15 cellular contexts compared by ENCODE assay signal in the genomic region with DNA sequence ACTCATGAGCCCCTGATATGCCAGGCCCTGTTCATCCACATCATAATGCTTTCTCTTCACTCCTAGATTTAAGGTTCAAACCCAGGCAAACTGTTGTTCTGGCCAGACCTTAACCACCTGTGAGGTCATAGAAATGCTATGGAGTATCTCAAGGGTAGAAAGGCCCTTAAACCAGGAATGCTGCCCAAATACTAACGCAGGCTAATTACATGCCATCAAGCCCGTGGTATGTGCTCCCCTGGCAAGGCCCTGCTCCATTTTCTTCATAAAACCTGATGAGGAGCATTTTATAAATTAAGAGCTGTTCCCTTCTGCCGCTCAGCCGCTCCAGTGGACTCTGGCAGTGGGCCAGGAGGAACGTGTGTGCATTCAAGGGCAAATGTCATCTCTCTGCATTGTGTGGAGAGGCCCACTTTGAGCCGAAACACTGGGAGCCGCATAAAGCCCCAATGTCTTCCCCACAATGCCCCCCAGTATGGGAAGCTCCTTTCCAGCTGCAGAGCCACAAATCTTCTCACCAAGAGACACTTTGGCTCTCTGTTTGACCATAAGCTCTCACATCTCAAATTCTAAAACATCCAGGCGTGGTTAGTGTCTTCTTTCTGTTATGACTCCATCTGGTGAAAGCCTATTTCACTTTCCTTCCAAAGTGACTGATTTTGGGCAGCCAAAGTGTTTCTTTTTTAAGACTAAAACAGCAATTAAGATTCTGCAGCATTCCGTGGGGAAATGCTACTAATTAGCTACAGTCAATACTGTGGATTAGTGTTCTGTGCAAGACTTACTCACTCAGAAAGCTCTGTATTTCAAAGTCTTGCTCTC.
A peak's percentile ranks its signal among the peaks of the same experiment; 100 is the strongest.
DNase-seq lines count a peak whose midpoint lies in the region; ATAC-seq, FAIRE-seq and TF ChIP-seq lines count a peak whose summit lies in the region.
"Had no signal": no experiment of that assay in that cellular context is flagged by ENCODE, and none has a peak within 500 bp of the region (broad histone marks: within the 10 kb centered on the region; RNA-seq: fewer than 3 reads in every experiment).

No MANE protein-coding gene starts in this region.

- FAIRE-seq in A549 (lab: Jason Lieb, UNC) = no peak
- FAIRE-seq in D721Med (lab: Jason Lieb, UNC) = no peak
- FAIRE-seq: G401.6 had no signal

- 78% methylated on average over 9 of the region's 9 CpGs for WGBS in A549 (ENCODE audit: missing lambda C conversion rate)

- H3K4me1 ChIP-seq in A549 (peaks cover 41% of the 10 kb centered on the region), fibroblast of lung (ENCODE audit: control insufficient read depth, extremely low read depth, insufficient read depth, low read length) (peaks cover 4% of the 10 kb centered on the region)

- DNase-seq in A549 (ENCODE audit: low read depth in 1 of 2, low spot score in 1 of 2) = no peak
- DNase-seq in NCI-H2171 treated with DMSO at 0.1 percent for 48 hours (lab: John Stamatoyannopoulos, UW) = peak; percentile 36
- DNase-seq in fibroblast of lung (ENCODE audit: low read depth in 2 of 2) = peak; percentile 21 to 57
- no peak for DNase-seq in D721Med (ENCODE audit: insufficient read length, low spot score)
- DNase-seq in MV-4-11 (lab: John Stamatoyannopoulos, UW) = no peak
- no peak for DNase-seq in SKM-1 treated with dmso at 0.1 percent for 144 hours (lab: John Stamatoyannopoulos, UW; ENCODE audit: unreplicated experiment)
- no peak for DNase-seq in activated CD8-positive, alpha-beta memory T cell treated with anti-CD3 and anti-CD28 coated beads for 24 hours
- DNase-seq: activated T-cell treated with anti-CD3 and anti-CD28 coated beads, Interleukin-2, amount 50 U/mL, for 1 hour; immature natural killer cell; NCI-H2081 treated with DMSO at 0.1 percent for 48 hours; stimulated activated CD4-positive, alpha-beta T cell treated with anti-CD3 and anti-CD28 coated beads, Interleukin-4, amount 100 ng/mL, for 4 hours had no signal

- TF ChIP-seq CTCF in A549 (IDR thresholded peaks at IDR 0.05) (no peak), fibroblast of lung (conservative IDR thresholded peaks at IDR 0.05 in 1 of 2, IDR thresholded peaks at IDR 0.05 in 1 of 2; ENCODE audit: low read depth in 1 of 2, low read length in 2 of 2) (no peak), nephron (IDR thresholded peaks at IDR 0.05; ENCODE audit: unreplicated experiment in 3 of 3) (no peak), D721Med (IDR thresholded peaks at IDR 0.05; ENCODE audit: insufficient read depth, missing control alignments) (no peak)

- H2AFZ ChIP-seq in fibroblast of lung (ENCODE audit: low read length) = no peak overlapping the region

- H4K20me1 ChIP-seq in fibroblast of lung (ENCODE audit: control insufficient read depth, extremely low read depth, insufficient read depth, low read length) = no peaks in the 10 kb centered on the region

- no peak overlapping the region for H3K9ac ChIP-seq in fibroblast of lung (ENCODE audit: insufficient read depth, low read length)

- no peak for TF ChIP-seq EP300 in A549 (IDR thresholded peaks at IDR 0.05)

- H3K79me2 ChIP-seq in fibroblast of lung (ENCODE audit: control insufficient read depth, insufficient read depth, low read length) = no peaks in the 10 kb centered on the region

- H3K9me3 Mint-ChIP-seq in nephron = peaks cover 13% of the 10 kb centered on the region

- POLR2A ChIA-PET in A549 (lab: Yijun Ruan, JAX) = no interaction called here

- H3K4me1 Mint-ChIP-seq in nephron = peaks cover 41% of the 10 kb centered on the region
- H3K4me1 Mint-ChIP-seq: B cell, immature natural killer cell had no signal

- peaks cover 6% of the 10 kb centered on the region for H3K27me3 Mint-ChIP-seq in nephron (ENCODE audit: low read depth)

- no peaks in the 10 kb centered on the region for H3K27me3 ChIP-seq in fibroblast of lung (ENCODE audit: control insufficient read depth, insufficient read depth, low read length)

- no peak for TF ChIP-seq RAD21 in A549 (conservative IDR thresholded peaks at IDR 0.05 in 1 of 2, IDR thresholded peaks at IDR 0.05 in 1 of 2)

- no peak overlapping the region for H3K4me3 ChIP-seq in A549
- H3K4me3 ChIP-seq in fibroblast of lung (replicated peaks in 1 of 4; ENCODE audit: control extremely low read depth in 1 of 4, insufficient read depth in 1 of 4, low read depth in 3 of 4, low read length in 4 of 4) = no peak overlapping the region

- peak in 1 of 2 experiments; percentile 26; a peak in 3 of 6 replicates for ATAC-seq in A549
- ATAC-seq: Panc1 had no signal

- TF ChIP-seq POLR2A in A549 (IDR thresholded peaks at IDR 0.05; ENCODE audit: low read length) = no peak

- peak overlapping the region; percentile 20 to 69 (median 56) for H3K27ac Mint-ChIP-seq in nephron
- H3K27ac Mint-ChIP-seq: B cell, immature natural killer cell had no signal

- CTCF ChIA-PET in A549 (lab: Yijun Ruan, JAX) = interaction anchor here (1.1 kb wide), 1 partner anchor 21 kb away, joined by 3 read pairs; no protein-coding TSS in a partner anchor

- H3K9me3 ChIP-seq in A549 (no peaks in the 10 kb centered on the region), fibroblast of lung (ENCODE audit: control insufficient read depth, insufficient read depth, low read depth, low read length) (no peaks in the 10 kb centered on the region)

- H3K4me3 Mint-ChIP-seq in nephron = no peak overlapping the region
- H3K4me3 Mint-ChIP-seq: B cell, immature natural killer cell had no signal

- H3K36me3 ChIP-seq in fibroblast of lung (ENCODE audit: control insufficient read depth, insufficient read depth, low read length) = no peaks in the 10 kb centered on the region

- peak overlapping the region; percentile 48 for H3K4me2 ChIP-seq in A549
- H3K4me2 ChIP-seq in fibroblast of lung (ENCODE audit: extremely low read depth, insufficient read depth, low read length) = no peak overlapping the region

- H3K27ac ChIP-seq in A549 (peak overlapping the region; percentile 35 to 49; a peak in 5 of 6 replicates), fibroblast of lung (ENCODE audit: insufficient read depth, low read length) (no peak overlapping the region)

- peaks cover 5% of the 10 kb centered on the region for H3K36me3 Mint-ChIP-seq in nephron (ENCODE audit: low read depth)
- H3K36me3 Mint-ChIP-seq: immature natural killer cell had no signal

TF ChIP-seq in A549, 52 proteins besides CTCF, POLR2A, EP300 and RAD21 (continues in another document):
- TF ChIP-seq CHD4 (IDR thresholded peaks at IDR 0.05; ENCODE audit: borderline replicate concordance) (no peak), TFCP2L1 (CRISPR knock-in tag; IDR thresholded peaks at IDR 0.05) (no peak), BHLHE40 (IDR thresholded peaks at IDR 0.05; ENCODE audit: low read depth, low read length) (no peak), ZFP36 (IDR thresholded peaks at IDR 0.05; ENCODE audit: borderline replicate concordance, partially characterized antibody) (no peak), MAFK (IDR thresholded peaks at IDR 0.05; ENCODE audit: partially characterized antibody) (no peak), FOSB (CRISPR knock-in tag; IDR thresholded peaks at IDR 0.05) (no peak), MYC (IDR thresholded peaks at IDR 0.05; ENCODE audit: borderline replicate concordance, low read length) (no peak), HOXB13 (CRISPR knock-in tag; IDR thresholded peaks at IDR 0.05; ENCODE audit: low read depth) (no peak), E2F6 (IDR thresholded peaks at IDR 0.05; ENCODE audit: borderline replicate concordance, low read depth) (no peak), EHMT2 (IDR thresholded peaks at IDR 0.05; ENCODE audit: low read depth) (no peak), NPAS2 (CRISPR knock-in tag; IDR thresholded peaks at IDR 0.05; ENCODE audit: borderline replicate concordance) (no peak), BCL3 (IDR thresholded peaks at IDR 0.05) (no peak), RCOR1 (IDR thresholded peaks at IDR 0.05; ENCODE audit: low read depth, low read length) (no peak)
- TF ChIP-seq, protein P1, sequence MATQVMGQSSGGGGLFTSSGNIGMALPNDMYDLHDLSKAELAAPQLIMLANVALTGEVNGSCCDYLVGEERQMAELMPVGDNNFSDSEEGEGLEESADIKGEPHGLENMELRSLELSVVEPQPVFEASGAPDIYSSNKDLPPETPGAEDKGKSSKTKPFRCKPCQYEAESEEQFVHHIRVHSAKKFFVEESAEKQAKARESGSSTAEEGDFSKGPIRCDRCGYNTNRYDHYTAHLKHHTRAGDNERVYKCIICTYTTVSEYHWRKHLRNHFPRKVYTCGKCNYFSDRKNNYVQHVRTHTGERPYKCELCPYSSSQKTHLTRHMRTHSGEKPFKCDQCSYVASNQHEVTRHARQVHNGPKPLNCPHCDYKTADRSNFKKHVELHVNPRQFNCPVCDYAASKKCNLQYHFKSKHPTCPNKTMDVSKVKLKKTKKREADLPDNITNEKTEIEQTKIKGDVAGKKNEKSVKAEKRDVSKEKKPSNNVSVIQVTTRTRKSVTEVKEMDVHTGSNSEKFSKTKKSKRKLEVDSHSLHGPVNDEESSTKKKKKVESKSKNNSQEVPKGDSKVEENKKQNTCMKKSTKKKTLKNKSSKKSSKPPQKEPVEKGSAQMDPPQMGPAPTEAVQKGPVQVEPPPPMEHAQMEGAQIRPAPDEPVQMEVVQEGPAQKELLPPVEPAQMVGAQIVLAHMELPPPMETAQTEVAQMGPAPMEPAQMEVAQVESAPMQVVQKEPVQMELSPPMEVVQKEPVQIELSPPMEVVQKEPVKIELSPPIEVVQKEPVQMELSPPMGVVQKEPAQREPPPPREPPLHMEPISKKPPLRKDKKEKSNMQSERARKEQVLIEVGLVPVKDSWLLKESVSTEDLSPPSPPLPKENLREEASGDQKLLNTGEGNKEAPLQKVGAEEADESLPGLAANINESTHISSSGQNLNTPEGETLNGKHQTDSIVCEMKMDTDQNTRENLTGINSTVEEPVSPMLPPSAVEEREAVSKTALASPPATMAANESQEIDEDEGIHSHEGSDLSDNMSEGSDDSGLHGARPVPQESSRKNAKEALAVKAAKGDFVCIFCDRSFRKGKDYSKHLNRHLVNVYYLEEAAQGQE (IDR thresholded peaks at IDR 0.05) = no peak

Comparison
In these comparisons a context has a peak if more than half of its experiments do, and no peak if none do; other contexts are left out.
1. DNase-seq: peak in NCI-H2171 treated with DMSO at 0.1 percent for 48 hours (single experiment) and fibroblast of lung (2 of 2); none in A549 (0 of 2), D721Med (single experiment), MV-4-11 (single experiment), SKM-1 treated with dmso at 0.1 percent for 144 hours (single experiment) and activated CD8-positive, alpha-beta memory T cell treated with anti-CD3 and anti-CD28 coated beads for 24 hours (single experiment).